ENCODE assay signal across 29 cellular contexts in the genomic region with DNA sequence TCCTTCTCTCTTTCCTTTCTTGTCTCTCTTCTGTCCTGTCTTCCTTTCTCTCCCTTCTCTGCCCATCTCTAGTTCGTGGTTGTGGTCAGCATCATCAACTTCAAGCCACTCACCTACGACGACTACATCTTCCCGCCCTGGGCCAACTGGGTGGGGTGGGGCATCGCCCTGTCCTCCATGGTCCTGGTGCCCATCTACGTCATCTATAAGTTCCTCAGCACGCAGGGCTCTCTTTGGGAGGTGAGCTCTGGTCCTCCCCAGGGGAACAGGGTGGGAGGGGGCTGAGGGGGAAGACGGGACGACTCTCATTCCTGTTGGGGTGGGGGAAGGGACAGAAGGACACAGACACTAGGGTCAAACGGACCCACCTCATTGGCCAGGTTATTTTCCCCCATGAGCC. TPM values are rescaled to one million over a fixed set of nuclear protein-coding genes. Genes with fewer than 3 reads are reported as not detected.
"Had no signal": no experiment of that assay in that cellular context is flagged by ENCODE, and none has a peak within 500 bp of the region (broad histone marks: within the 10 kb centered on the region; RNA-seq: fewer than 3 reads in every experiment).

No MANE protein-coding gene starts in this region.

- H3K27ac ChIP-seq: stomach, suprapubic skin, testis, thoracic aorta, thyroid gland, tibial artery, tibial nerve, transverse colon, upper lobe of left lung, upper lobe of right lung, uterus, vagina had no signal

- H3K9me3 ChIP-seq: stomach, suprapubic skin, testis, thoracic aorta, thyroid gland, tibial artery, tibial nerve, transverse colon, upper lobe of left lung, upper lobe of right lung, uterus, vagina had no signal

- H3K36me3 ChIP-seq: stomach, suprapubic skin, thoracic aorta, thyroid gland, tibial artery, tibial nerve, transverse colon, upper lobe of left lung, upper lobe of right lung, uterus, vagina had no signal

- H3K27me3 ChIP-seq: suprapubic skin, testis, thyroid gland, tibial nerve, transverse colon, upper lobe of left lung, upper lobe of right lung, uterus, vagina had no signal

- H3K4me1 ChIP-seq: stomach, suprapubic skin, testis, thyroid gland, tibial artery, transverse colon, upper lobe of left lung, upper lobe of right lung, uterus, vagina had no signal

- H3K4me3 Mint-ChIP-seq: stimulated activated effector memory CD8-positive, alpha-beta T cell treated with anti-CD3 and anti-CD28 coated beads, Interleukin-12 subunit alpha, Interleukin-12 subunit beta, amount 100 ng/mL, for 72 hours; stimulated activated memory B cell treated with anti-CD40 and anti-IgM and Interleukin-4, amounts not matched to agents 10 μg/mL and 1 μg/mL and 100 μg/mL, for 72 hours; stimulated activated naive B cell treated with anti-CD40 and anti-IgM and Interleukin-4, amounts not matched to agents 10 μg/mL and 1 μg/mL and 100 μg/mL, for 72 hours; stimulated activated naive CD8-positive, alpha-beta T cell treated with anti-CD3 and anti-CD28 coated beads, Interleukin-15, amount 100 ng/mL, for 72 hours; stimulated activated naive CD8-positive, alpha-beta T cell treated with anti-CD3 and anti-CD28 coated beads, Interleukin-15, Interleukin-2, amounts not matched to agents 100 ng/mL and 50 ng/mL, for 24 hours; type B pancreatic cell had no signal

- H3K27me3 Mint-ChIP-seq: stimulated activated naive CD8-positive, alpha-beta T cell treated with anti-CD3 and anti-CD28 coated beads, Interleukin-15, amount 100 ng/mL, for 72 hours had no signal

- H3K27ac Mint-ChIP-seq: stimulated activated effector memory CD8-positive, alpha-beta T cell treated with anti-CD3 and anti-CD28 coated beads, Interleukin-12 subunit alpha, Interleukin-12 subunit beta, amount 100 ng/mL, for 72 hours; stimulated activated memory B cell treated with anti-CD40 and anti-IgM and Interleukin-4, amounts not matched to agents 10 μg/mL and 1 μg/mL and 100 μg/mL, for 72 hours; stimulated activated naive B cell treated with anti-CD40 and anti-IgM and Interleukin-4, amounts not matched to agents 10 μg/mL and 1 μg/mL and 100 μg/mL, for 72 hours; stimulated activated naive CD8-positive, alpha-beta T cell treated with anti-CD3 and anti-CD28 coated beads, Interleukin-15, Interleukin-2, amounts not matched to agents 100 ng/mL and 50 ng/mL, for 24 hours; type B pancreatic cell had no signal

- DNase-seq: stimulated activated CD4-positive, alpha-beta T cell treated with anti-CD3 and anti-CD28 coated beads, Interleukin-2, amount 100 ng/mL, for 48 hours; stimulated activated CD4-positive, alpha-beta T cell treated with anti-CD3 and anti-CD28 coated beads, Interleukin-4, amount 100 ng/mL, for 1 hour; stimulated activated CD4-positive, alpha-beta T cell treated with anti-CD3 and anti-CD28 coated beads, Interleukin-4, amount 100 ng/mL, for 24 hours; stimulated activated CD4-positive, alpha-beta T cell treated with anti-CD3 and anti-CD28 coated beads, Interleukin-4, amount 100 ng/mL, for 4 hours; stimulated activated CD8-positive, alpha-beta memory T cell treated with anti-CD3 and anti-CD28 coated beads, Interleukin-4, amount 100 ng/mL, for 48 hours; stimulated activated naive B cell treated with anti-CD40 and anti-IgM and Interleukin-4, amounts not matched to agents 10 μg/mL and 1 μg/mL and 100 μg/mL, for 72 hours; stimulated activated naive CD4-positive, alpha-beta T cell; stimulated activated naive CD4-positive, alpha-beta T cell treated with Interleukin-2 at 50 U/mL for 16 hours; stimulated activated naive CD8-positive, alpha-beta T cell treated with anti-CD3 and anti-CD28 coated beads, Interleukin-15, amount 100 ng/mL, for 72 hours; stimulated activated naive CD8-positive, alpha-beta T cell treated with anti-CD3 and anti-CD28 coated beads, Interleukin-15, Interleukin-2, amounts not matched to agents 100 U/mL and 50 U/mL, for 24 hours; stomach; substantia nigra; testis; thyroid gland; tibial artery; transverse colon; trophoblast cell; upper lobe of left lung; upper lobe of right lung; uterus had no signal

- ATAC-seq: stimulated activated memory B cell treated with anti-CD40 and anti-IgM and Interleukin-4, amounts not matched to agents 10 μg/mL and 1 μg/mL and 100 μg/mL, for 72 hours; stimulated activated naive B cell treated with anti-CD40 and anti-IgM and Interleukin-4, amounts not matched to agents 10 μg/mL and 1 μg/mL and 100 μg/mL, for 72 hours; stimulated activated naive CD8-positive, alpha-beta T cell treated with anti-CD3 and anti-CD28 coated beads, Interleukin-15, amount 100 ng/mL, for 72 hours; stimulated activated naive CD8-positive, alpha-beta T cell treated with anti-CD3 and anti-CD28 coated beads, Interleukin-15, Interleukin-2, amounts not matched to agents 100 U/mL and 50 U/mL, for 24 hours; upper lobe of right lung had no signal

- H3K4me3 ChIP-seq: stomach, suprapubic skin, testis, thoracic aorta, thyroid gland, tibial artery, tibial nerve, transverse colon, upper lobe of left lung, upper lobe of right lung, uterus, vagina had no signal

- FAIRE-seq: urothelium cell line had no signal

- H3K9me3 Mint-ChIP-seq: stimulated activated effector memory CD8-positive, alpha-beta T cell treated with anti-CD3 and anti-CD28 coated beads, Interleukin-12 subunit alpha, Interleukin-12 subunit beta, amount 100 ng/mL, for 72 hours; stimulated activated memory B cell treated with anti-CD40 and anti-IgM and Interleukin-4, amounts not matched to agents 10 μg/mL and 1 μg/mL and 100 μg/mL, for 72 hours; stimulated activated naive B cell treated with anti-CD40 and anti-IgM and Interleukin-4, amounts not matched to agents 10 μg/mL and 1 μg/mL and 100 μg/mL, for 72 hours; stimulated activated naive CD8-positive, alpha-beta T cell treated with anti-CD3 and anti-CD28 coated beads, Interleukin-15, amount 100 ng/mL, for 72 hours; stimulated activated naive CD8-positive, alpha-beta T cell treated with anti-CD3 and anti-CD28 coated beads, Interleukin-15, Interleukin-2, amounts not matched to agents 100 ng/mL and 50 ng/mL, for 24 hours; type B pancreatic cell had no signal

- H3K4me1 Mint-ChIP-seq: stimulated activated memory B cell treated with anti-CD40 and anti-IgM and Interleukin-4, amounts not matched to agents 10 μg/mL and 1 μg/mL and 100 μg/mL, for 72 hours; stimulated activated naive B cell treated with anti-CD40 and anti-IgM and Interleukin-4, amounts not matched to agents 10 μg/mL and 1 μg/mL and 100 μg/mL, for 72 hours had no signal

- H3K36me3 Mint-ChIP-seq: stimulated activated effector memory CD8-positive, alpha-beta T cell treated with anti-CD3 and anti-CD28 coated beads, Interleukin-12 subunit alpha, Interleukin-12 subunit beta, amount 100 ng/mL, for 72 hours; stimulated activated memory B cell treated with anti-CD40 and anti-IgM and Interleukin-4, amounts not matched to agents 10 μg/mL and 1 μg/mL and 100 μg/mL, for 72 hours; stimulated activated naive B cell treated with anti-CD40 and anti-IgM and Interleukin-4, amounts not matched to agents 10 μg/mL and 1 μg/mL and 100 μg/mL, for 72 hours; type B pancreatic cell had no signal

RNA-seq across cellular contexts. Expression of gene SLC6A2, which starts 44.3 kb away (rescaled TPM):
- total RNA-seq: thyroid gland, upper lobe of right lung had no signal
